28 cellular contexts compared by ENCODE assay signal in the genomic region with DNA sequence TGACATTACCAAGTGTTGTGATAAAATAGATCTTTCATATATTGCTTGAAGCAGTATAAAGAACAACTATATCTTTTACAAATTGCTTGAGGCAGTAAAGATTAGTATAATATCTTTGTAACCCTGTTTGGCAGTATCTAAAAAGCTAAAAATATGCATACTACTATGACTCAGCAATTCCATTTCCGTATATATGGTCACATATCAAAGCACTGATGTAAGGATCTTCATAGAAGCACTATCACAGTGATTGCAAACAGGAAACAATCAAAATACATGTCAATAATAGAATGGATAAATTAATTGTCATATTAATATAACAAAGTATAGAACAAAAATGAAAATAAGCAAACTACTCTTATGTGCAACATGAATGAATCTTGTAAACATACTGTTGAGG.
DNase-seq lines count a peak whose midpoint lies in the region; TF ChIP-seq lines count a peak whose summit lies in the region.
"Had no signal": no experiment of that assay in that cellular context is flagged by ENCODE, and none has a peak within 500 bp of the region (broad histone marks: within the 10 kb centered on the region; RNA-seq: fewer than 3 reads in every experiment).

No MANE protein-coding gene starts in this region.

- CTCF ChIA-PET in PC-9 (lab: Charles Lee) = no interaction called here

- H3K27ac ChIP-seq in PC-9 = peak overlapping the region; percentile 63
- H3K27ac ChIP-seq: C4-2B, KMS-11, left lung, skin epidermis, thoracic aorta had no signal

- no peaks in the 10 kb centered on the region for H3K79me2 ChIP-seq in PC-9 (ENCODE audit: low read depth)

- 0 out of 2 replicates have a peak, but pooled peaks cover 4% of the 10 kb centered on the region for H3F3A ChIP-seq in PC-9 (ENCODE audit: insufficient read depth, low read depth)

- TF ChIP-seq CTCF in PC-9 (conservative IDR thresholded peaks at IDR 0.05) (no peak), cardiac fibroblast (IDR thresholded peaks at IDR 0.05; ENCODE audit: low read depth, low read length) (no peak)

- peaks cover 23% of the 10 kb centered on the region for H3K4me1 ChIP-seq in PC-9 (replicated peaks; ENCODE audit: insufficient read depth)
- H3K4me1 ChIP-seq: left lung had no signal

- H3K9me2 ChIP-seq in PC-9 (ENCODE audit: insufficient read depth) = no peaks in the 10 kb centered on the region

- DNase-seq in A172 (ENCODE audit: low spot score) = peak; percentile 28
- peak; percentile 15 for DNase-seq in HT1080 (ENCODE audit: low read depth)
- peak in 1 of 2 experiments; percentile 73 for DNase-seq in PC-9
- peak; percentile 6 to 35 for DNase-seq in cardiac fibroblast (ENCODE audit: low read depth in 2 of 2)
- no peak for DNase-seq in HUDEP-2 (lab: John Stamatoyannopoulos, UW; ENCODE audit: unreplicated experiment in 76 of 76)
- DNase-seq in NCI-H2107 treated with DMSO at 0.1 percent for 48 hours (lab: John Stamatoyannopoulos, UW; ENCODE audit: unreplicated experiment) = no peak
- DNase-seq in putamen (ENCODE audit: low spot score) = no peak
- DNase-seq in cerebellum (ENCODE audit: low spot score) = no peak
- DNase-seq: ACHN; activated CD4-positive, alpha-beta T cell treated with anti-CD3 and anti-CD28 coated beads, Interleukin-2, amount 50 U/mL, for 4 hours; activated naive CD4-positive, alpha-beta T cell; activated T-cell treated with anti-CD3 and anti-CD28 coated beads for 4 hours; aorta; endodermal cell; GF-D8; head of caudate nucleus; left lung; NCI-H2107; NCI-H526; PC-3; posterior cingulate gyrus; SIG-M5; stimulated activated CD4-positive, alpha-beta T cell treated with anti-CD3 and anti-CD28 coated beads, Interleukin-2, amount 100 ng/mL, for 24 hours; stimulated activated naive B cell treated with anti-CD40 and anti-IgM and Interleukin-4, amounts not matched to agents 10 μg/mL and 1 μg/mL and 100 μg/mL, for 72 hours had no signal

- H3K36me3 ChIP-seq in PC-9 (ENCODE audit: low read depth) = no peaks in the 10 kb centered on the region
- H3K36me3 ChIP-seq: left lung, thoracic aorta had no signal

- H4K20me1 ChIP-seq in PC-9 (ENCODE audit: insufficient read depth) = no peaks in the 10 kb centered on the region

- no TSS peak for BruUV-seq in PC-9 (replicated peaks; lab: Mats Ljungman, UMichigan)

- 0 out of 2 replicates have a peak overlapping the region, but pooled peaks have one; percentile 40 for H2AFZ ChIP-seq in PC-9

- H3K4me2 ChIP-seq in PC-9 = 0 out of 2 replicates have a peak overlapping the region, but pooled peaks have one; percentile 14
- H3K4me2 ChIP-seq: KMS-11 had no signal

- intact Hi-C loops in PC-9 (cut with micrococcal nuclease; ENCODE audit: unreplicated experiment) = no loop called here

- no peak overlapping the region for H3K4me3 ChIP-seq in PC-9
- H3K4me3 ChIP-seq in cardiac fibroblast (replicated peaks in 1 of 2; ENCODE audit: low read depth in 2 of 2, low read length in 2 of 2) = no peak overlapping the region
- H3K4me3 ChIP-seq: left lung, skin epidermis, thoracic aorta had no signal

- no peaks in the 10 kb centered on the region for H3K27me3 ChIP-seq in PC-9 (ENCODE audit: insufficient read depth, low read depth)
- H3K27me3 ChIP-seq: left lung had no signal

- no peaks in the 10 kb centered on the region; the same call in 1 of the 2 replicates for H3K9me3 ChIP-seq in PC-9 (ENCODE audit: insufficient read depth, low read depth)
- H3K9me3 ChIP-seq: thoracic aorta had no signal

- POLR2A ChIA-PET in PC-9 (lab: Charles Lee; ENCODE audit: unreplicated experiment) = no interaction called here

Comparison
In these comparisons a context has a peak if more than half of its experiments do, and no peak if none do; other contexts are left out.
1. DNase-seq: peak in A172 (single experiment), HT1080 (single experiment) and cardiac fibroblast (2 of 2); none in HUDEP-2 (0 of 76), NCI-H2107 treated with DMSO at 0.1 percent for 48 hours (single experiment), putamen (single experiment) and cerebellum (single experiment).